ENCODE assay signal across 8 cellular contexts in genomic region chr3:52057806-52058099, GRCh38. TPM values are rescaled to one million over a fixed set of nuclear protein-coding genes. Genes with fewer than 3 reads are reported as not detected.
A peak's percentile ranks its signal among the peaks of the same experiment; 100 is the strongest.
DNase-seq lines count a peak whose midpoint lies in the region; ATAC-seq and TF ChIP-seq lines count a peak whose summit lies in the region.

No MANE protein-coding gene starts in this region.

- H3K27me3 ChIP-seq in adipocyte (replicated peaks; ENCODE audit: control insufficient read depth, insufficient read depth, low read length) (no peaks in the 10 kb centered on the region), kidney epithelial cell (ENCODE audit: control insufficient read depth, insufficient read depth, low read length) (no peaks in the 10 kb centered on the region), aorta (ENCODE audit: control insufficient read depth in 1 of 2, insufficient read depth in 2 of 2, low read length in 1 of 2) (no peaks in the 10 kb centered on the region)

- H3K27ac ChIP-seq in substantia nigra (ENCODE audit: low read depth, low read length, poor library complexity, severe bottlenecking) (peak overlapping the region; percentile 72), aorta (ENCODE audit: low read depth in 1 of 2, low read length in 2 of 2) (no peak overlapping the region)

- peak overlapping the region; percentile 89 for H3K4me3 Mint-ChIP-seq in activated CD4-positive, alpha-beta T cell treated with anti-CD3 and anti-CD28 coated beads, Interleukin-2, amount 10 ng/mL, durations not matched to agents 24 days and 14 days

- H3K4me1 ChIP-seq in adipocyte (ENCODE audit: control insufficient read depth, insufficient read depth, low read length) (peaks cover 35% of the 10 kb centered on the region), aorta (ENCODE audit: control insufficient read depth in 1 of 2, insufficient read depth in 2 of 2, low read length in 2 of 2) (no peaks in the 10 kb centered on the region)

- no peaks in the 10 kb centered on the region for H3K9me3 Mint-ChIP-seq in activated CD4-positive, alpha-beta T cell treated with anti-CD3 and anti-CD28 coated beads, Interleukin-2, amount 10 ng/mL, durations not matched to agents 24 days and 14 days

- no peaks in the 10 kb centered on the region for H3K27me3 Mint-ChIP-seq in activated CD4-positive, alpha-beta T cell treated with anti-CD3 and anti-CD28 coated beads, Interleukin-2, amount 10 ng/mL, durations not matched to agents 24 days and 14 days

- no peak for TF ChIP-seq CTCF in kidney epithelial cell (IDR thresholded peaks at IDR 0.05; ENCODE audit: insufficient read depth, low read length, poor library complexity, severe bottlenecking)

- peak overlapping the region; percentile 75 for H3K9ac ChIP-seq in adipocyte (ENCODE audit: low read length)

- H3K9me3 ChIP-seq in adipocyte (ENCODE audit: control insufficient read depth, low read length) (no peaks in the 10 kb centered on the region), aorta (ENCODE audit: control insufficient read depth, low read length) (no peaks in the 10 kb centered on the region)

- peak overlapping the region; percentile 95 for H3K27ac Mint-ChIP-seq in activated CD4-positive, alpha-beta T cell treated with anti-CD3 and anti-CD28 coated beads, Interleukin-2, amount 10 ng/mL, durations not matched to agents 24 days and 14 days

- ATAC-seq in HG03045 (IDR thresholded peaks at IDR 0.05; ENCODE audit: unreplicated experiment) (no peak), aorta (ENCODE audit: low FRiP score) (no peak)

- peaks cover 17% of the 10 kb centered on the region for H3K36me3 Mint-ChIP-seq in activated CD4-positive, alpha-beta T cell treated with anti-CD3 and anti-CD28 coated beads, Interleukin-2, amount 10 ng/mL, durations not matched to agents 24 days and 14 days (ENCODE audit: low read depth)

- peaks cover 29% of the 10 kb centered on the region for H3K4me1 Mint-ChIP-seq in activated CD4-positive, alpha-beta T cell treated with anti-CD3 and anti-CD28 coated beads, Interleukin-2, amount 10 ng/mL, durations not matched to agents 24 days and 14 days

- 59 to 65% methylated on average over 9 of the region's 9 CpGs for WGBS in aorta, 2 donors

- intact Hi-C loops in activated CD4-positive, alpha-beta T cell treated with anti-CD3 and anti-CD28 coated beads, Interleukin-2, amount 10 ng/mL, durations not matched to agents 24 days and 14 days (cut with micrococcal nuclease): loop anchor here (1.0 to 10.0 kb wide), 10 partner anchors 29 to 1443 kb away; partner anchors contain the start of genes ABHD14B, ALAS1, CISH and DCAF1
- intact Hi-C loops in aorta (cut with DNase I): loop anchor here (1.0 to 5.0 kb wide), 3 partner anchors 33 to 85 kb away; no protein-coding TSS in a partner anchor

- no peak for DNase-seq in activated CD4-positive, alpha-beta T cell treated with anti-CD3 and anti-CD28 coated beads, Interleukin-2, amount 10 ng/mL, durations not matched to agents 24 days and 14 days
- no peak for DNase-seq in activated CD4-positive, alpha-beta T cell treated with anti-CD3 and anti-CD28 coated beads for 4 hours
- DNase-seq in adipocyte (ENCODE audit: low read depth): no peak
- DNase-seq in kidney epithelial cell (ENCODE audit: low read depth): no peak
- DNase-seq in substantia nigra (lab: John Stamatoyannopoulos, UW): no peak
- DNase-seq in stimulated activated CD4-positive, alpha-beta T cell treated with anti-CD3 and anti-CD28 coated beads, Interleukin-4, amount 100 ng/mL, for 4 hours: no peak
- no peak for DNase-seq in aorta

- peak overlapping the region; percentile 88 for H3K4me3 ChIP-seq in adipocyte (ENCODE audit: low read length)
- peak overlapping the region; percentile 26 for H3K4me3 ChIP-seq in kidney epithelial cell (ENCODE audit: low read depth, low read length)
- peak overlapping the region in 1 of 2 donors; percentile 27 for H3K4me3 ChIP-seq in aorta (ENCODE audit: low read length in 2 of 2)

- H3K36me3 ChIP-seq in adipocyte (ENCODE audit: control insufficient read depth, insufficient read depth, low read length, severe bottlenecking) (peaks cover 4% of the 10 kb centered on the region), kidney epithelial cell (ENCODE audit: control insufficient read depth, insufficient read depth, low read length) (no peaks in the 10 kb centered on the region), aorta (ENCODE audit: control insufficient read depth in 1 of 2, insufficient read depth in 2 of 2, low read length in 1 of 2) (no peaks in the 10 kb centered on the region)

RNA-seq across cellular contexts. Expression of gene DUSP7, which starts 1.4 kb away (rescaled TPM):
- 33.5 and 34.0 TPM in 2 replicates for total RNA-seq in activated CD4-positive, alpha-beta T cell treated with anti-CD3 and anti-CD28 coated beads, Interleukin-2, amount 10 ng/mL, durations not matched to agents 24 days and 14 days
- total RNA-seq in kidney epithelial cell (23.5 and 27.7 TPM in 2 replicates), aorta (10 to 100 TPM; 36.8 to 54.1 TPM)
- 10 to 100 TPM in 1 of 2 donors, 1 to 10 TPM in 1; 8.8 to 14.4 TPM for polyA plus RNA-seq in aorta
